8 cellular contexts compared by ENCODE assay signal in genomic region chr15:80173022-80173759, GRCh38. TPM values are rescaled to one million over a fixed set of nuclear protein-coding genes. Genes with fewer than 3 reads are reported as not detected.
A peak's percentile ranks its signal among the peaks of the same experiment; 100 is the strongest.
DNase-seq lines count a peak whose midpoint lies in the region; ATAC-seq and TF ChIP-seq lines count a peak whose summit lies in the region.

No MANE protein-coding gene starts in this region.

- H3K27ac Mint-ChIP-seq in T-helper 17 cell, result no peak overlapping the region
- H3K27ac Mint-ChIP-seq in immature natural killer cell, result no peak overlapping the region

- no peak overlapping the region for H3K4me3 Mint-ChIP-seq in T-helper 17 cell
- no peak overlapping the region for H3K4me3 Mint-ChIP-seq in immature natural killer cell

- no peak for TF ChIP-seq EP300 in Ishikawa (IDR thresholded peaks at IDR 0.05; ENCODE audit: borderline replicate concordance)

- H3K9me3 ChIP-seq in T-helper 17 cell (ENCODE audit: control insufficient read depth, low read length, poor library complexity, severe bottlenecking), result no peaks in the 10 kb centered on the region

- no peaks in the 10 kb centered on the region for H3K27me3 Mint-ChIP-seq in T-helper 17 cell
- peaks cover 0 to 4% (median 0%) of the 10 kb centered on the region in 3 donors for H3K27me3 Mint-ChIP-seq in immature natural killer cell (ENCODE audit: low read depth in 3 of 3)

- peak; percentile 64 for ATAC-seq in GM18907 (IDR thresholded peaks at IDR 0.05; ENCODE audit: unreplicated experiment)
- ATAC-seq in T-helper 17 cell, result peak; percentile 77
- ATAC-seq in HG02973 (IDR thresholded peaks at IDR 0.05; ENCODE audit: unreplicated experiment), result no peak

- TF ChIP-seq RAD21 in Ishikawa (IDR thresholded peaks at IDR 0.05; ENCODE audit: low read depth), result peak; percentile 90

- H3K36me3 Mint-ChIP-seq in T-helper 17 cell (ENCODE audit: low read depth) (peaks cover 2% of the 10 kb centered on the region), immature natural killer cell (peaks cover 6 to 19% (median 11%) of the 10 kb centered on the region in 3 donors)

- no peaks in the 10 kb centered on the region for H3K9me3 Mint-ChIP-seq in immature natural killer cell

- peak; percentile 28 for DNase-seq in AML-193 (lab: John Stamatoyannopoulos, UW)
- DNase-seq in T-helper 17 cell, result peak; percentile 27 to 59 (median 30)
- DNase-seq in anterior cingulate cortex (lab: John Stamatoyannopoulos, UW), result peak in 36 of 58 donors; percentile 8 to 72 (median 18)
- peak; percentile 41 to 53 (median 51) for DNase-seq in immature natural killer cell
- DNase-seq in stimulated activated CD4-positive, alpha-beta T cell treated with anti-CD3 and anti-CD28 coated beads, Interleukin-1b, Interleukin-23, amount 100 ng/mL, for 24 hours (ENCODE audit: low read depth in 4 of 4, low spot score in 1 of 4), result peak; percentile 46 to 53 (median 50)

- H3K4me1 Mint-ChIP-seq in T-helper 17 cell (no peaks in the 10 kb centered on the region), immature natural killer cell (no peaks in the 10 kb centered on the region)

TF ChIP-seq in Ishikawa, 13 proteins besides CTCF, POLR2A, EP300 and RAD21:
- TF ChIP-seq CEBPB (IDR thresholded peaks at IDR 0.05) (peak; percentile 97), YY1 (IDR thresholded peaks at IDR 0.05; ENCODE audit: low read depth) (0 out of 2 replicates have a peak, but pooled peaks have one; percentile 21), TAF1 (IDR thresholded peaks at IDR 0.05; ENCODE audit: low read depth) (no peak), ZBTB7A (IDR thresholded peaks at IDR 0.05; ENCODE audit: low read depth) (no peak), CREB1 (IDR thresholded peaks at IDR 0.05; ENCODE audit: low read depth) (no peak), TEAD4 (IDR thresholded peaks at IDR 0.05) (no peak)

RNA-seq across cellular contexts. Expression of gene FAH, which starts 20.4 kb away (rescaled TPM):
- total RNA-seq in T-helper 17 cell, result 10 to 100 TPM in 1 of 2 donors, 1 to 10 TPM in 1; 5.2 to 16.3 TPM
- polyA plus RNA-seq in immature natural killer cell, result 10 to 100 TPM in 1 of 3 donors, 1 to 10 TPM in 2; 3.9 to 13.0 (median 8.2) TPM
